ENCODE assay signal across 24 cellular contexts in genomic region chr20:63140683-63141433, GRCh38.
"Had no signal": no experiment of that assay in that cellular context is flagged by ENCODE, and none has a peak within 500 bp of the region (broad histone marks: within the 10 kb centered on the region; RNA-seq: fewer than 3 reads in every experiment).

No MANE protein-coding gene starts in this region.

- ATAC-seq: gastroesophageal sphincter, heart right ventricle, left lobe of liver had no signal

- H3K27ac ChIP-seq: epithelial cell of prostate, gastroesophageal sphincter, heart right ventricle, parathyroid adenoma, sigmoid colon, thoracic aorta had no signal

- H3K9me3 ChIP-seq: gastroesophageal sphincter, heart right ventricle, sigmoid colon, thoracic aorta had no signal

- H2AFZ ChIP-seq: parathyroid adenoma had no signal

- DNase-seq: activated B cell treated with CpG ODN at 0.5 μM for 24 hours; activated CD4-positive, alpha-beta memory T cell treated with anti-CD3 and anti-CD28 coated beads for 36 hours; activated CD4-positive, alpha-beta T cell treated with anti-CD3 and anti-CD28 coated beads for 4 hours; activated naive CD4-positive, alpha-beta T cell treated with Interleukin-2 at 50 U/mL for 16 hours; activated naive CD8-positive, alpha-beta T cell treated with anti-CD3 and anti-CD28 coated beads for 36 hours; activated T-cell treated with anti-CD3 and anti-CD28 coated beads, Interleukin-2, amount 50 U/mL, for 48 hours; cerebellar nuclear complex; cortex of kidney; mammary epithelial cell; sigmoid colon; stimulated activated CD4-positive, alpha-beta T cell treated with anti-CD3 and anti-CD28 coated beads, Interleukin-4, amount 100 ng/mL, for 1 hour; stimulated activated naive CD4-positive, alpha-beta T cell treated with Interleukin-2 at 50 U/mL for 16 hours; T1000 had no signal

- H3K36me3 Mint-ChIP-seq: activated CD4-positive, alpha-beta memory T cell treated with anti-CD3 and anti-CD28 coated beads for 36 hours; activated naive CD8-positive, alpha-beta T cell treated with anti-CD3 and anti-CD28 coated beads for 36 hours; mesothelial cell of epicardium; type B pancreatic cell had no signal

- H3K4me3 ChIP-seq: gastroesophageal sphincter, heart right ventricle, sigmoid colon, smooth muscle cell, thoracic aorta had no signal

- H3K27ac Mint-ChIP-seq: activated B cell treated with CpG ODN at 0.5 μM for 24 hours; activated CD4-positive, alpha-beta memory T cell treated with anti-CD3 and anti-CD28 coated beads for 36 hours; activated naive CD8-positive, alpha-beta T cell treated with anti-CD3 and anti-CD28 coated beads for 36 hours; mesothelial cell of epicardium; nephron; T-helper 1 cell treated with Interleukin-12 subunit alpha and Interleukin-12 subunit beta and Interleukin-4 antibody, amounts not matched to agents 30 μg/mL and 1 μg/mL, for 36 hours; type B pancreatic cell had no signal

- H3K4me2 ChIP-seq: smooth muscle cell had no signal

- H3K36me3 ChIP-seq: gastroesophageal sphincter, heart right ventricle, sigmoid colon, thoracic aorta had no signal

- H3K4me3 Mint-ChIP-seq: activated B cell treated with CpG ODN at 0.5 μM for 24 hours; activated CD4-positive, alpha-beta memory T cell treated with anti-CD3 and anti-CD28 coated beads for 36 hours; activated naive CD8-positive, alpha-beta T cell treated with anti-CD3 and anti-CD28 coated beads for 36 hours; mesothelial cell of epicardium; nephron; T-helper 1 cell treated with Interleukin-12 subunit alpha and Interleukin-12 subunit beta and Interleukin-4 antibody, amounts not matched to agents 30 μg/mL and 1 μg/mL, for 36 hours; type B pancreatic cell had no signal

- H3K9me3 Mint-ChIP-seq: activated B cell treated with CpG ODN at 0.5 μM for 24 hours; activated CD4-positive, alpha-beta memory T cell treated with anti-CD3 and anti-CD28 coated beads for 36 hours; activated naive CD8-positive, alpha-beta T cell treated with anti-CD3 and anti-CD28 coated beads for 36 hours; mesothelial cell of epicardium; nephron; T-helper 1 cell treated with Interleukin-12 subunit alpha and Interleukin-12 subunit beta and Interleukin-4 antibody, amounts not matched to agents 30 μg/mL and 1 μg/mL, for 36 hours; type B pancreatic cell had no signal

- H3K4me1 Mint-ChIP-seq: activated B cell treated with CpG ODN at 0.5 μM for 24 hours; activated naive CD8-positive, alpha-beta T cell treated with anti-CD3 and anti-CD28 coated beads for 36 hours; mesothelial cell of epicardium; nephron had no signal

- H3K4me1 ChIP-seq: gastroesophageal sphincter, heart right ventricle, parathyroid adenoma, sigmoid colon had no signal

- H3K9ac ChIP-seq: parathyroid adenoma had no signal
